32 cellular contexts compared by ENCODE assay signal in the genomic region with DNA sequence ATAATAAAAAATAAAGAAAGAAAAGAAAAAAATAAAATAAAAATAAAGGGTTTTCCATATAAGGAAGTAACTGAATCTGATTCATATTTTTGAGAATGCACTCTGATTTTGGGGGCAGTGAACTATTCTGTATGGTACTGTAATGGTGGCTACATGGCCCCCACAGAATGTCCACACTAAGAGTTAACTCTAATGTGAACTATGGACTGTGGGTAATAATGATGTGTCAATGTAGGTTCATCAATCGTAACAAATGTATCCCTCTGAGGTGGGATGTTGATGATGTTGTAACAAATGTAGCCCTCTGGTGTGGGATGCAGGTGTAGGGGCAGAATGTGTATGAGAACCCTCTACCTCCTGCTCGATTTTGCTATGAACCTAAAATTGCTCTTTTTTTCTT. TPM values are rescaled to one million over a fixed set of nuclear protein-coding genes. Genes with fewer than 3 reads are reported as not detected.
"Had no signal": no experiment of that assay in that cellular context is flagged by ENCODE, and none has a peak within 500 bp of the region (broad histone marks: within the 10 kb centered on the region; RNA-seq: fewer than 3 reads in every experiment).

No MANE protein-coding gene starts in this region.

- ATAC-seq: stimulated activated effector memory CD8-positive, alpha-beta T cell treated with anti-CD3 and anti-CD28 coated beads, Interleukin-12 subunit alpha, Interleukin-12 subunit beta, amount 100 ng/mL, for 72 hours; stimulated activated memory B cell treated with anti-CD40 and anti-IgM and Interleukin-4, amounts not matched to agents 10 μg/mL and 1 μg/mL and 100 μg/mL, for 72 hours; stimulated activated naive B cell treated with anti-CD40 and anti-IgM and Interleukin-4, amounts not matched to agents 10 μg/mL and 1 μg/mL and 100 μg/mL, for 72 hours; stimulated activated naive CD8-positive, alpha-beta T cell treated with anti-CD3 and anti-CD28 coated beads, Interleukin-15, amount 100 ng/mL, for 72 hours; stimulated activated naive CD8-positive, alpha-beta T cell treated with anti-CD3 and anti-CD28 coated beads, Interleukin-15, Interleukin-2, amounts not matched to agents 100 U/mL and 50 U/mL, for 24 hours; upper lobe of right lung had no signal

- H3K9me3 ChIP-seq: stomach, suprapubic skin, testis, thoracic aorta, thyroid gland, tibial nerve, transverse colon, upper lobe of left lung, upper lobe of right lung, uterus, vagina had no signal

- H3K4me1 Mint-ChIP-seq: stimulated activated effector memory CD8-positive, alpha-beta T cell treated with anti-CD3 and anti-CD28 coated beads, Interleukin-12 subunit alpha, Interleukin-12 subunit beta, amount 100 ng/mL, for 72 hours; stimulated activated memory B cell treated with anti-CD40 and anti-IgM and Interleukin-4, amounts not matched to agents 10 μg/mL and 1 μg/mL and 100 μg/mL, for 72 hours; stimulated activated naive B cell treated with anti-CD40 and anti-IgM and Interleukin-4, amounts not matched to agents 10 μg/mL and 1 μg/mL and 100 μg/mL, for 72 hours; stimulated activated naive CD8-positive, alpha-beta T cell treated with anti-CD3 and anti-CD28 coated beads, Interleukin-15, amount 100 ng/mL, for 72 hours had no signal

- H3K9me3 Mint-ChIP-seq: stimulated activated effector memory CD8-positive, alpha-beta T cell treated with anti-CD3 and anti-CD28 coated beads, Interleukin-12 subunit alpha, Interleukin-12 subunit beta, amount 100 ng/mL, for 72 hours; stimulated activated naive CD8-positive, alpha-beta T cell treated with anti-CD3 and anti-CD28 coated beads, Interleukin-15, amount 100 ng/mL, for 72 hours; stimulated activated naive CD8-positive, alpha-beta T cell treated with anti-CD3 and anti-CD28 coated beads, Interleukin-15, Interleukin-2, amounts not matched to agents 100 ng/mL and 50 ng/mL, for 24 hours; type B pancreatic cell had no signal

- H3K27me3 ChIP-seq: stomach, testis, thyroid gland, tibial artery, tibial nerve, transverse colon, upper lobe of left lung, upper lobe of right lung, uterus, vagina had no signal

- H3K36me3 Mint-ChIP-seq: stimulated activated effector memory CD8-positive, alpha-beta T cell treated with anti-CD3 and anti-CD28 coated beads, Interleukin-12 subunit alpha, Interleukin-12 subunit beta, amount 100 ng/mL, for 72 hours; stimulated activated memory B cell treated with anti-CD40 and anti-IgM and Interleukin-4, amounts not matched to agents 10 μg/mL and 1 μg/mL and 100 μg/mL, for 72 hours; stimulated activated naive B cell treated with anti-CD40 and anti-IgM and Interleukin-4, amounts not matched to agents 10 μg/mL and 1 μg/mL and 100 μg/mL, for 72 hours; type B pancreatic cell had no signal

- H3K36me3 ChIP-seq: stomach, suprapubic skin, thoracic aorta, thyroid gland, tibial artery, tibial nerve, transverse colon, upper lobe of left lung, upper lobe of right lung, uterus, vagina had no signal

- H3K4me3 Mint-ChIP-seq: stimulated activated effector memory CD8-positive, alpha-beta T cell treated with anti-CD3 and anti-CD28 coated beads, Interleukin-12 subunit alpha, Interleukin-12 subunit beta, amount 100 ng/mL, for 72 hours; stimulated activated memory B cell treated with anti-CD40 and anti-IgM and Interleukin-4, amounts not matched to agents 10 μg/mL and 1 μg/mL and 100 μg/mL, for 72 hours; stimulated activated naive B cell treated with anti-CD40 and anti-IgM and Interleukin-4, amounts not matched to agents 10 μg/mL and 1 μg/mL and 100 μg/mL, for 72 hours; stimulated activated naive CD8-positive, alpha-beta T cell treated with anti-CD3 and anti-CD28 coated beads, Interleukin-15, amount 100 ng/mL, for 72 hours; stimulated activated naive CD8-positive, alpha-beta T cell treated with anti-CD3 and anti-CD28 coated beads, Interleukin-15, Interleukin-2, amounts not matched to agents 100 ng/mL and 50 ng/mL, for 24 hours; type B pancreatic cell had no signal

- H3K4me3 ChIP-seq: stomach, suprapubic skin, testis, thoracic aorta, thyroid gland, tibial artery, tibial nerve, transverse colon, upper lobe of left lung, upper lobe of right lung, uterus, vagina had no signal

- FAIRE-seq: urothelium cell line had no signal

- H3K27ac ChIP-seq: stomach, suprapubic skin, testis, thoracic aorta, thyroid gland, tibial artery, tibial nerve, transverse colon, upper lobe of left lung, upper lobe of right lung, uterus, vagina had no signal

- H3K27me3 Mint-ChIP-seq: stimulated activated naive CD8-positive, alpha-beta T cell treated with anti-CD3 and anti-CD28 coated beads, Interleukin-15, amount 100 ng/mL, for 72 hours; stimulated activated naive CD8-positive, alpha-beta T cell treated with anti-CD3 and anti-CD28 coated beads, Interleukin-15, Interleukin-2, amounts not matched to agents 100 ng/mL and 50 ng/mL, for 24 hours; type B pancreatic cell had no signal

- DNase-seq: stimulated activated CD4-positive, alpha-beta T cell treated with anti-CD3 and anti-CD28 coated beads, Interleukin-2, amount 100 ng/mL, for 48 hours; stimulated activated CD4-positive, alpha-beta T cell treated with anti-CD3 and anti-CD28 coated beads, Interleukin-4, amount 100 ng/mL, for 1 hour; stimulated activated CD4-positive, alpha-beta T cell treated with anti-CD3 and anti-CD28 coated beads, Interleukin-4, amount 100 ng/mL, for 24 hours; stimulated activated CD4-positive, alpha-beta T cell treated with anti-CD3 and anti-CD28 coated beads, Interleukin-4, amount 100 ng/mL, for 4 hours; stimulated activated CD8-positive, alpha-beta memory T cell treated with anti-CD3 and anti-CD28 coated beads, Interleukin-4, amount 100 ng/mL, for 48 hours; stimulated activated naive B cell treated with anti-CD40 and anti-IgM and Interleukin-4, amounts not matched to agents 10 μg/mL and 1 μg/mL and 100 μg/mL, for 72 hours; stimulated activated naive CD4-positive, alpha-beta T cell; stimulated activated naive CD4-positive, alpha-beta T cell treated with Interleukin-2 at 50 U/mL for 16 hours; stimulated activated naive CD8-positive, alpha-beta T cell treated with anti-CD3 and anti-CD28 coated beads, Interleukin-15, amount 100 ng/mL, for 72 hours; stimulated activated naive CD8-positive, alpha-beta T cell treated with anti-CD3 and anti-CD28 coated beads, Interleukin-15, Interleukin-2, amounts not matched to agents 100 U/mL and 50 U/mL, for 24 hours; stomach; substantia nigra; testis; thyroid gland; tibial artery; transverse colon; upper lobe of right lung; uterus had no signal

- H3K4me1 ChIP-seq: suprapubic skin, testis, tibial nerve, upper lobe of right lung, uterus, vagina had no signal

- H3K27ac Mint-ChIP-seq: stimulated activated effector memory CD8-positive, alpha-beta T cell treated with anti-CD3 and anti-CD28 coated beads, Interleukin-12 subunit alpha, Interleukin-12 subunit beta, amount 100 ng/mL, for 72 hours; stimulated activated memory B cell treated with anti-CD40 and anti-IgM and Interleukin-4, amounts not matched to agents 10 μg/mL and 1 μg/mL and 100 μg/mL, for 72 hours; stimulated activated naive B cell treated with anti-CD40 and anti-IgM and Interleukin-4, amounts not matched to agents 10 μg/mL and 1 μg/mL and 100 μg/mL, for 72 hours; stimulated activated naive CD8-positive, alpha-beta T cell treated with anti-CD3 and anti-CD28 coated beads, Interleukin-15, amount 100 ng/mL, for 72 hours; stimulated activated naive CD8-positive, alpha-beta T cell treated with anti-CD3 and anti-CD28 coated beads, Interleukin-15, Interleukin-2, amounts not matched to agents 100 ng/mL and 50 ng/mL, for 24 hours; type B pancreatic cell had no signal

RNA-seq across cellular contexts. Expression of a gene that starts 42.2 kb away (rescaled TPM):
- total RNA-seq: subcutaneous adipose tissue, temporal lobe, thoracic aorta, transverse colon, upper lobe of right lung, ureter, urinary bladder, uterus had no signal
- polyA plus RNA-seq: urinary bladder had no signal

RNA-seq across cellular contexts. Expression of a gene that starts 56.9 kb away (rescaled TPM):
- total RNA-seq: stomach, temporal lobe, thoracic aorta, thyroid gland, transverse colon, ureter, urinary bladder, uterus had no signal
- polyA plus RNA-seq: urinary bladder had no signal
